Comparison of ENCODE assay signal across 8 cellular contexts in the genomic region with DNA sequence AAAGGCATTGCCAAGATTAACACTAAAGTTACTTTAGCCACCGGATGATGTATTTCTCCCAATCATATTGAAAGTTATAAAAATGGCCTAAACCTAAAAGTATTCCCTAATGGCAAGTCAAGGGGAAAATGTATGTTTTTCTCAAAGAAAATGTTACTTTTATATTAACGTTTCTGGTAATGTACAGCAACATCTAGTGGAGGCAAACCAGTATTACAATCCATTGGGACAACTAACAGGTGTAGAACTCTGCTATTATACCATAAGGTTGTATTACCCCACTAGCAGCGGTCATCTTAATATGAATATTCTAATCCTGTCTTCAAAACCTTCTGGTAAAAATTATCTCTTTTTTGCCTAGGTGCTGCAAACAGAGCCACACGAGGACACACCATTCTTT.
DNase-seq lines count a peak whose midpoint lies in the region; ATAC-seq and TF ChIP-seq lines count a peak whose summit lies in the region.

No MANE protein-coding gene starts in this region.

- H3F3A ChIP-seq in Loucy (ENCODE audit: low read depth): no peaks in the 10 kb centered on the region

- H3K36me3 ChIP-seq in CD8-positive, alpha-beta T cell (ENCODE audit: insufficient read depth, low read length): no peaks in the 10 kb centered on the region
- H3K36me3 ChIP-seq in Loucy (ENCODE audit: insufficient read depth, low read length) (no peaks in the 10 kb centered on the region), mesendoderm (ENCODE audit: control insufficient read depth, insufficient read depth, low read length) (no peaks in the 10 kb centered on the region)

- H4K20me1 ChIP-seq in Loucy (ENCODE audit: insufficient read depth, low read length, poor library complexity, severe bottlenecking): no peaks in the 10 kb centered on the region

- no peak overlapping the region for H3K23ac ChIP-seq in mesendoderm (ENCODE audit: low read length)

- DNase-seq in CD8-positive, alpha-beta T cell: no peak
- DNase-seq in cardiac fibroblast (ENCODE audit: low read depth in 2 of 2): peak; percentile 21 to 42
- DNase-seq in mesendoderm: peak; percentile 53
- no peak for DNase-seq in posterior vena cava (ENCODE audit: low spot score)
- no peak for DNase-seq in NCI-H774 (lab: John Stamatoyannopoulos, UW)
- DNase-seq in activated CD4-positive, alpha-beta T cell treated with anti-CD3 and anti-CD28 coated beads for 48 hours: no peak

- intact Hi-C loops in CD8-positive, alpha-beta T cell (cut with DNase I, micrococcal nuclease): loop anchor here (1.0 to 2.0 kb wide), 3 partner anchors 213 to 495 kb away; no protein-coding TSS in a partner anchor
- intact Hi-C loops in posterior vena cava (cut with DNase I): no loop called here

- H3K79me1 ChIP-seq in mesendoderm (ENCODE audit: low read length): no peaks in the 10 kb centered on the region

- no peak overlapping the region for H2AK5ac ChIP-seq in mesendoderm (ENCODE audit: low read length)

- H3K4me3 ChIP-seq in CD8-positive, alpha-beta T cell (ENCODE audit: low read depth, low read length): no peak overlapping the region
- no peak overlapping the region for H3K4me3 ChIP-seq in Loucy (ENCODE audit: low read length, poor library complexity, severe bottlenecking)
- H3K4me3 ChIP-seq in cardiac fibroblast (replicated peaks in 1 of 2; ENCODE audit: low read depth in 2 of 2, low read length in 2 of 2): no peak overlapping the region
- H3K4me3 ChIP-seq in mesendoderm (ENCODE audit: low read length): no peak overlapping the region

- no peak overlapping the region for H3K4me3 Mint-ChIP-seq in CD8-positive, alpha-beta T cell

- no peaks in the 10 kb centered on the region for H3K27me3 ChIP-seq in CD8-positive, alpha-beta T cell (ENCODE audit: insufficient read depth, low read length)
- no peaks in the 10 kb centered on the region for H3K27me3 ChIP-seq in Loucy (ENCODE audit: insufficient read depth, low read length, poor library complexity, severe bottlenecking)
- H3K27me3 ChIP-seq in mesendoderm (ENCODE audit: insufficient read depth, low read length, poor library complexity): no peaks in the 10 kb centered on the region

- H3K9ac ChIP-seq in Loucy (ENCODE audit: low read depth, low read length, poor library complexity, severe bottlenecking): no peak overlapping the region
- H3K9ac ChIP-seq in mesendoderm (ENCODE audit: low read length): no peak overlapping the region

- no peak overlapping the region for H4K5ac ChIP-seq in mesendoderm (ENCODE audit: low read length)

- no peaks in the 10 kb centered on the region for H3K27me3 Mint-ChIP-seq in CD8-positive, alpha-beta T cell (ENCODE audit: low read depth)

- no peak overlapping the region for H3K4ac ChIP-seq in mesendoderm (ENCODE audit: low read depth, low read length)

- no peak overlapping the region for H2BK15ac ChIP-seq in mesendoderm (replicated peaks; ENCODE audit: low read depth)

- TF ChIP-seq CTCF in CD8-positive, alpha-beta T cell (IDR thresholded peaks at IDR 0.05): peak; percentile 78
- peak; percentile 79 for TF ChIP-seq CTCF in Loucy (conservative IDR thresholded peaks at IDR 0.05; ENCODE audit: low read length)
- TF ChIP-seq CTCF in cardiac fibroblast (IDR thresholded peaks at IDR 0.05; ENCODE audit: low read depth, low read length): peak; percentile 37

- no peak overlapping the region for H2BK5ac ChIP-seq in mesendoderm (ENCODE audit: low read length)

- H3K4me1 Mint-ChIP-seq in CD8-positive, alpha-beta T cell (ENCODE audit: low read depth): no peaks in the 10 kb centered on the region

- no peaks in the 10 kb centered on the region for H3K9me3 ChIP-seq in CD8-positive, alpha-beta T cell (ENCODE audit: low read length)
- H3K9me3 ChIP-seq in Loucy (ENCODE audit: insufficient read depth, low read depth, low read length): no peaks in the 10 kb centered on the region

- peak; percentile 57 for ATAC-seq in CD8-positive, alpha-beta T cell
- no peak for ATAC-seq in GM21717 (IDR thresholded peaks at IDR 0.05; ENCODE audit: unreplicated experiment)

- H3K79me2 ChIP-seq in Loucy (ENCODE audit: insufficient read depth, low read length): no peaks in the 10 kb centered on the region
- H3K79me2 ChIP-seq in mesendoderm (ENCODE audit: control insufficient read depth, insufficient read depth, low read length): no peaks in the 10 kb centered on the region

- CTCF ChIA-PET in CD8-positive, alpha-beta T cell (lab: Charles Lee): interaction anchor here (0.9 to 2.7 kb wide), 9 partner anchors 10 to 1955 kb away, joined by 3 to 28 read pairs (median 4); no protein-coding TSS in a partner anchor

- no peak overlapping the region for H3K18ac ChIP-seq in mesendoderm (ENCODE audit: low read length)

- H3K27ac Mint-ChIP-seq in CD8-positive, alpha-beta T cell: no peak overlapping the region

- no peaks in the 10 kb centered on the region for H3K36me3 Mint-ChIP-seq in CD8-positive, alpha-beta T cell

- WGBS in mesendoderm (ENCODE audit: extremely low coverage, insufficient coverage, low lambda C conversion rate): no CpG with 5 or more reads among the region's 4 CpGs

- no peaks in the 10 kb centered on the region for H3K9me3 Mint-ChIP-seq in CD8-positive, alpha-beta T cell

- H2AFZ ChIP-seq in Loucy (ENCODE audit: low read length): 0 out of 2 replicates have a peak overlapping the region, but pooled peaks have one; percentile 27

- H3K9me2 ChIP-seq in Loucy (replicated peaks; ENCODE audit: low read depth, low read length): no peaks in the 10 kb centered on the region

- no peak overlapping the region for H2BK120ac ChIP-seq in mesendoderm (ENCODE audit: low read depth, low read length)

- POLR2A ChIA-PET in CD8-positive, alpha-beta T cell (lab: Charles Lee): no interaction called here

- H3K27ac ChIP-seq in CD8-positive, alpha-beta T cell (ENCODE audit: low read depth, low read length): no peak overlapping the region
- H3K27ac ChIP-seq in mesendoderm (ENCODE audit: low read depth, low read length): no peak overlapping the region

- no peak overlapping the region for H3K56ac ChIP-seq in mesendoderm (ENCODE audit: low read length)

- no peak overlapping the region for H4K8ac ChIP-seq in mesendoderm (ENCODE audit: low read depth, low read length)

- H3K4me2 ChIP-seq in Loucy (ENCODE audit: low read depth, low read length, poor library complexity, severe bottlenecking) (no peak overlapping the region), mesendoderm (ENCODE audit: low read length) (no peak overlapping the region)

- no peaks in the 10 kb centered on the region for H3K4me1 ChIP-seq in CD8-positive, alpha-beta T cell (ENCODE audit: insufficient read depth, low read length)
- H3K4me1 ChIP-seq in Loucy (ENCODE audit: insufficient read depth, low read length, poor library complexity, severe bottlenecking) (no peaks in the 10 kb centered on the region), mesendoderm (ENCODE audit: control insufficient read depth, low read depth, low read length) (no peaks in the 10 kb centered on the region)

Comparison
In these comparisons a context has a peak if more than half of its experiments do, and no peak if none do; other contexts are left out.
1. DNase-seq: peak in cardiac fibroblast (2 of 2) and mesendoderm (single experiment); none in CD8-positive, alpha-beta T cell (0 of 7), posterior vena cava (single experiment), NCI-H774 (single experiment) and activated CD4-positive, alpha-beta T cell treated with anti-CD3 and anti-CD28 coated beads for 48 hours (single experiment).
2. intact Hi-C loops: an anchor here in CD8-positive, alpha-beta T cell (1.0 to 2.0 kb wide); none called in posterior vena cava.
3. Peak in every context shown above with its lines, with median percentiles within 50 percentile points of each other: CTCF ChIP-seq.